ENCODE assay signal across 16 cellular contexts in the genomic region with DNA sequence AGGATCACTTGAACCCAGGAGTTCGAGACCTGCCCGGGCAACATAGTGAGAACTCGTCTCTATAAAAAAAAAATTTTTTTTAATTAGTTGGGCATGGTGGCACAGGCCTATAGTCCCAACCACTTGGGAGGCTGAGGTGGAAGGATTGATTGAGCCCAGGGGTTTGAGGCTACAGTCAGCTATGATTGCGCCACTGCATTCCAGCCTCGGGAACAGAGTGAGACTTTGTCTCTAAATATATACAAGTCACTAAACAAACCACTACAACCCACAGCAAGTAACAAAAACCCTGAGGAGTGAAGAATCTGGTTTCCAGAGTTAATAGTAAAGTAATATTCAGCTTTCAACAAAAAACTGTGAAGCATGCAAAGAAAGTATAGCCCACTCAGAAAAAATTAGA.
"Had no signal": no experiment of that assay in that cellular context is flagged by ENCODE, and none has a peak within 500 bp of the region (broad histone marks: within the 10 kb centered on the region; RNA-seq: fewer than 3 reads in every experiment).

No MANE protein-coding gene starts in this region.

- H3K9me3 ChIP-seq: adrenal gland had no signal

- H3K4me2 ChIP-seq: neural progenitor cell had no signal

- H3K4me3 ChIP-seq: adrenal gland, neural progenitor cell, spleen had no signal

- DNase-seq: activated CD4-positive, alpha-beta memory T cell treated with anti-CD3 and anti-CD28 coated beads, Interleukin-2, amount 10 ng/mL, durations not matched to agents 7 days and 5 days; activated CD4-positive, alpha-beta T cell treated with anti-CD3 and anti-CD28 coated beads for 4 hours; activated naive CD4-positive, alpha-beta T cell treated with anti-CD3 and anti-CD28 coated beads, Interleukin-2, amount 10 ng/mL, durations not matched to agents 7 days and 5 days; activated T-cell treated with anti-CD3 and anti-CD28 coated beads, Interleukin-2, amount 50 U/mL, for 24 hours; adrenal gland; head of caudate nucleus; immature natural killer cell; left colon; naive B cell; spleen; stimulated activated naive CD8-positive, alpha-beta T cell treated with anti-CD3 and anti-CD28 coated beads, Interleukin-15, amount 100 ng/mL, for 72 hours had no signal

- ATAC-seq: sciatic nerve; stimulated activated naive CD8-positive, alpha-beta T cell treated with anti-CD3 and anti-CD28 coated beads, Interleukin-15, amount 100 ng/mL, for 72 hours had no signal

- FAIRE-seq: colon, endometrium, frontal cortex had no signal

- H3K36me3 ChIP-seq: adrenal gland had no signal

- H2AFZ ChIP-seq: neural progenitor cell had no signal

- H3K4me1 ChIP-seq: adrenal gland, neural progenitor cell, spleen had no signal

- H3K9ac ChIP-seq: neural progenitor cell had no signal

- H3K27ac ChIP-seq: adrenal gland, spleen had no signal

- H3K27me3 ChIP-seq: adrenal gland, neural progenitor cell, spleen had no signal
